Comparison of ENCODE assay signal across 19 cellular contexts in genomic region chr1:34591751-34592629, GRCh38.
DNase-seq lines count a peak whose midpoint lies in the region; ATAC-seq, FAIRE-seq and TF ChIP-seq lines count a peak whose summit lies in the region.
"Had no signal": no experiment of that assay in that cellular context is flagged by ENCODE, and none has a peak within 500 bp of the region (broad histone marks: within the 10 kb centered on the region; RNA-seq: fewer than 3 reads in every experiment).

No MANE protein-coding gene starts in this region.

- no peaks in the 10 kb centered on the region for H3K9me2 ChIP-seq in SU-DHL-6 (replicated peaks; ENCODE audit: insufficient read depth, low read length)

- H3F3A ChIP-seq in SU-DHL-6 (ENCODE audit: insufficient read depth), result no peaks in the 10 kb centered on the region

- no peaks in the 10 kb centered on the region for H4K20me1 ChIP-seq in SU-DHL-6 (ENCODE audit: low read depth, low read length)

- TF ChIP-seq CTCF in SU-DHL-6 (IDR thresholded peaks at IDR 0.05; ENCODE audit: insufficient read depth, low read length, poor library complexity, severe bottlenecking) (peak; percentile 19), omental fat pad (IDR thresholded peaks at IDR 0.05) (no peak)

- H3K36me3 ChIP-seq in SU-DHL-6 (ENCODE audit: low read length), result no peaks in the 10 kb centered on the region
- H3K36me3 ChIP-seq: adrenal gland, pancreas had no signal

- no peaks in the 10 kb centered on the region for H3K36me3 Mint-ChIP-seq in activated naive CD8-positive, alpha-beta T cell treated with anti-CD3 and anti-CD28 coated beads, Interleukin-2, amount 50 U/mL, for 24 hours (ENCODE audit: low read depth)
- H3K36me3 Mint-ChIP-seq in activated naive CD8-positive, alpha-beta T cell treated with anti-CD3 and anti-CD28 coated beads for 36 hours, result no peaks in the 10 kb centered on the region

- H3K79me2 ChIP-seq in SU-DHL-6 (ENCODE audit: insufficient read depth, low read length), result no peaks in the 10 kb centered on the region

- H3K4me2 ChIP-seq in SU-DHL-6 (ENCODE audit: low read depth, low read length, poor library complexity, severe bottlenecking), result no peak overlapping the region
- H3K4me2 ChIP-seq: KMS-11, smooth muscle cell had no signal

- H2AFZ ChIP-seq in SU-DHL-6 (ENCODE audit: low read depth, low read length, severe bottlenecking), result no peak overlapping the region

- H3K9ac ChIP-seq in SU-DHL-6 (ENCODE audit: low read length), result no peak overlapping the region
- H3K9ac ChIP-seq: KMS-11 had no signal

- no peak overlapping the region for H3K27ac Mint-ChIP-seq in activated naive CD8-positive, alpha-beta T cell treated with anti-CD3 and anti-CD28 coated beads, Interleukin-2, amount 50 U/mL, for 24 hours
- H3K27ac Mint-ChIP-seq in activated naive CD8-positive, alpha-beta T cell treated with anti-CD3 and anti-CD28 coated beads for 36 hours, result no peak overlapping the region

- no peak overlapping the region for H3K4me3 ChIP-seq in SU-DHL-6 (ENCODE audit: insufficient read depth, low read length, poor library complexity, severe bottlenecking)
- H3K4me3 ChIP-seq: adrenal gland, pancreas, smooth muscle cell had no signal

- no peaks in the 10 kb centered on the region for H3K9me3 Mint-ChIP-seq in activated naive CD8-positive, alpha-beta T cell treated with anti-CD3 and anti-CD28 coated beads, Interleukin-2, amount 50 U/mL, for 24 hours
- no peaks in the 10 kb centered on the region for H3K9me3 Mint-ChIP-seq in activated naive CD8-positive, alpha-beta T cell treated with anti-CD3 and anti-CD28 coated beads for 36 hours

- no peaks in the 10 kb centered on the region for H3K27me3 ChIP-seq in SU-DHL-6 (ENCODE audit: low read length)
- H3K27me3 ChIP-seq: adrenal gland, pancreas had no signal

- H3K27ac ChIP-seq in SU-DHL-6 (ENCODE audit: low read depth, low read length), result no peak overlapping the region
- H3K27ac ChIP-seq: adrenal gland, KMS-11, pancreas had no signal

- ATAC-seq in activated naive CD8-positive, alpha-beta T cell treated with anti-CD3 and anti-CD28 coated beads, Interleukin-2, amount 50 U/mL, for 24 hours, result peak; percentile 79
- no peak for ATAC-seq in omental fat pad (ENCODE audit: low FRiP score)
- ATAC-seq: pancreas had no signal

- H3K4me3 Mint-ChIP-seq in activated naive CD8-positive, alpha-beta T cell treated with anti-CD3 and anti-CD28 coated beads, Interleukin-2, amount 50 U/mL, for 24 hours, result no peak overlapping the region
- no peak overlapping the region for H3K4me3 Mint-ChIP-seq in activated naive CD8-positive, alpha-beta T cell treated with anti-CD3 and anti-CD28 coated beads for 36 hours

- no peak for DNase-seq in activated naive CD8-positive, alpha-beta T cell treated with anti-CD3 and anti-CD28 coated beads, Interleukin-2, amount 50 U/mL, for 24 hours
- DNase-seq in activated naive CD8-positive, alpha-beta T cell treated with anti-CD3 and anti-CD28 coated beads for 36 hours, result no peak
- DNase-seq in HT-29 (ENCODE audit: low spot score), result peak; percentile 49
- DNase-seq in urothelium cell line (ENCODE audit: low spot score), result peak; percentile 33
- no peak for DNase-seq in activated CD4-positive, CD25-positive, alpha-beta regulatory T cell (lab: John Stamatoyannopoulos, UW)
- no peak for DNase-seq in NCI-H524 treated with DMSO at 0.1 percent for 48 hours (lab: John Stamatoyannopoulos, UW)
- DNase-seq in omental fat pad (ENCODE audit: low spot score), result no peak
- DNase-seq: activated CD4-positive, CD25-positive, alpha-beta regulatory T cell treated with anti-CD3 and anti-CD28 coated beads, Interleukin-2, amount 50 U/mL, for 72 hours; activated T-cell treated with anti-CD3 and anti-CD28 coated beads, Interleukin-2, amount 50 U/mL, for 1 hour; adrenal gland; AML-193; DMS153; NCI-H2107; pancreas; SW 1271 had no signal

- FAIRE-seq in urothelium cell line (lab: Jason Lieb, UNC), result no peak
- FAIRE-seq: endothelial cell of umbilical vein, pancreas had no signal

- peaks cover 6% of the 10 kb centered on the region for H3K27me3 Mint-ChIP-seq in activated naive CD8-positive, alpha-beta T cell treated with anti-CD3 and anti-CD28 coated beads, Interleukin-2, amount 50 U/mL, for 24 hours
- peaks cover 4% of the 10 kb centered on the region for H3K27me3 Mint-ChIP-seq in activated naive CD8-positive, alpha-beta T cell treated with anti-CD3 and anti-CD28 coated beads for 36 hours

- H3K9me3 ChIP-seq in SU-DHL-6 (ENCODE audit: insufficient read depth, low read length), result no peaks in the 10 kb centered on the region
- H3K9me3 ChIP-seq: adrenal gland, pancreas had no signal

- peaks cover 8% of the 10 kb centered on the region for H3K4me1 Mint-ChIP-seq in activated naive CD8-positive, alpha-beta T cell treated with anti-CD3 and anti-CD28 coated beads, Interleukin-2, amount 50 U/mL, for 24 hours
- H3K4me1 Mint-ChIP-seq in activated naive CD8-positive, alpha-beta T cell treated with anti-CD3 and anti-CD28 coated beads for 36 hours, result peaks cover 2% of the 10 kb centered on the region

Comparison
In these comparisons a context has a peak if more than half of its experiments do, and no peak if none do; other contexts are left out.
1. DNase-seq: peak in HT-29 (single experiment) and urothelium cell line (single experiment); none in activated naive CD8-positive, alpha-beta T cell treated with anti-CD3 and anti-CD28 coated beads, Interleukin-2, amount 50 U/mL, for 24 hours (single experiment), activated naive CD8-positive, alpha-beta T cell treated with anti-CD3 and anti-CD28 coated beads for 36 hours (single experiment), activated CD4-positive, CD25-positive, alpha-beta regulatory T cell (0 of 4), NCI-H524 treated with DMSO at 0.1 percent for 48 hours (single experiment) and omental fat pad (single experiment).